8 cellular contexts compared by ENCODE assay signal in the genomic region with DNA sequence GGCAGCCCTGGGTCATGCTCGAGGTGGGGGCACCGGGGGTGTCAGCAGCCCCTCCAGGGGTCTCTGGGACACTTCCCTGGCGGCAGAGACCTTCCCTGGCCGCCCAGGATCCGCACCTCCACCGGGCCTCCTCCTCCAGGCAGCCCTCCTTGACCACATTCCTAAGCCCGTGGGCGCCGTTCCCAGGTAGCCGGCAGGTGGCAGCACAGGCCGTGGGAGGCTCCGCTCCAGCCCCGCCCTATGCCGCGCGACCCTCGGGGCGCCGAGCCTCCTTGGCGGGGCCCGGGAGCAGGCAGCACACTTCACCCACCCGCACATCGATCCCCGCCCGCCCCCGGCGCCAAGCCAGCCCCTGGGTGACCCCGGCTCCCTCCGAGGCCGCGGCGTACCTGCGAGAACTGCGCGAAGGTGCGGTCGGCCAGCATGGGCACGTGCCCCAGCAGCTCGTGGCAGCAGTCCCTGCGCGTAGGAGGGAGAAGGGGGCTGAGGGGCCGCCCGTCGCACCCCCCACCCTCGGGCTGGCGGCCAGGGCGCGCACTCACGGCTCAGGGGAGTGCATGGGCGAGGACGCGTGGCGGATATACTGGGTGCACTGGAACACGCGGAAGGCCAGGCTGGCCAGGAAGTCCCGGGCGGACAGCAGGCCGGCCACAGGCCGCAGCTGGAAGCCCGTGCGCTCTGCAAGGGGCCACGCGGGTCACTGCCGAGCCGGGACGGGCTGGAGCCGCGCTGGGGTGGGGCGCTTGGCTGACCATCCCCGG. TPM values are rescaled to one million over a fixed set of nuclear protein-coding genes. Genes with fewer than 3 reads are reported as not detected.
A peak's percentile ranks its signal among the peaks of the same experiment; 100 is the strongest.
DNase-seq lines count a peak whose midpoint lies in the region; ATAC-seq, FAIRE-seq and TF ChIP-seq lines count a peak whose summit lies in the region.

No MANE protein-coding gene starts in this region.

- H3K4me3 ChIP-seq in A549 (no peak overlapping the region), fibroblast of pulmonary artery (replicated peaks; ENCODE audit: low read depth, low read length) (no peak overlapping the region), gastrocnemius medialis (no peak overlapping the region)

- no peaks in the 10 kb centered on the region for H3K4me1 ChIP-seq in A549
- H3K4me1 ChIP-seq in gastrocnemius medialis = no peaks in the 10 kb centered on the region

- no peak for TF ChIP-seq POLR2A in A549 (IDR thresholded peaks at IDR 0.05; ENCODE audit: low read length)
- no peak for TF ChIP-seq POLR2A in gastrocnemius medialis (IDR thresholded peaks at IDR 0.05)

- H3K27ac ChIP-seq in A549 = no peak overlapping the region
- H3K27ac ChIP-seq in gastrocnemius medialis = no peak overlapping the region

- peaks cover 9 to 47% (median 32%) of the 10 kb centered on the region in 3 donors for H3K27me3 ChIP-seq in gastrocnemius medialis

- FAIRE-seq in A549 (lab: Jason Lieb, UNC) (no peak), urothelium cell line (lab: Jason Lieb, UNC) (no peak)

- no peak for TF ChIP-seq EP300 in A549 (IDR thresholded peaks at IDR 0.05)

- POLR2A ChIA-PET in A549 (lab: Yijun Ruan, JAX) = no interaction called here

- H3K4me1 Mint-ChIP-seq in HFFc6 (ENCODE audit: low read depth) = no peaks in the 10 kb centered on the region
- H3K4me1 Mint-ChIP-seq in activated CD8-positive, alpha-beta memory T cell treated with anti-CD3 and anti-CD28 coated beads, Interleukin-2, amount 10 ng/mL, durations not matched to agents 7 days and 5 days = no peaks in the 10 kb centered on the region

- H3K27me3 Mint-ChIP-seq in HFFc6 (ENCODE audit: insufficient read depth) = peaks cover 3% of the 10 kb centered on the region
- H3K27me3 Mint-ChIP-seq in activated CD8-positive, alpha-beta memory T cell treated with anti-CD3 and anti-CD28 coated beads, Interleukin-2, amount 10 ng/mL, durations not matched to agents 7 days and 5 days = no peaks in the 10 kb centered on the region

- H3K4me3 Mint-ChIP-seq in HFFc6 = no peak overlapping the region
- H3K4me3 Mint-ChIP-seq in activated CD8-positive, alpha-beta memory T cell treated with anti-CD3 and anti-CD28 coated beads, Interleukin-2, amount 10 ng/mL, durations not matched to agents 7 days and 5 days = no peak overlapping the region

- CTCF ChIA-PET in A549 (lab: Yijun Ruan, JAX) = interaction anchor here (0.6 to 25.5 kb wide), 11 partner anchors 8 to 513 kb away, joined by 4 to 1333 read pairs (median 9); no protein-coding TSS in a partner anchor
- CTCF ChIA-PET in activated CD8-positive, alpha-beta memory T cell treated with anti-CD3 and anti-CD28 coated beads, Interleukin-2, amount 10 ng/mL, durations not matched to agents 7 days and 5 days (lab: Charles Lee) = interaction anchor here (1.2 to 2.8 kb wide), 4 partner anchors 12 to 255 kb away, joined by 5 to 14 read pairs (median 10); no protein-coding TSS in a partner anchor

- no peaks in the 10 kb centered on the region for H3K36me3 ChIP-seq in gastrocnemius medialis

- TF ChIP-seq RAD21 in A549 (conservative IDR thresholded peaks at IDR 0.05 in 1 of 2, IDR thresholded peaks at IDR 0.05 in 1 of 2) = peak; percentile 43 to 51

- DNase-seq in A549 (ENCODE audit: low read depth in 1 of 2, low spot score in 1 of 2) = peak in 1 of 2 experiments; percentile 42
- DNase-seq in HFFc6 = no peak
- peak; percentile 53 for DNase-seq in activated CD8-positive, alpha-beta memory T cell treated with anti-CD3 and anti-CD28 coated beads, Interleukin-2, amount 10 ng/mL, durations not matched to agents 7 days and 5 days
- DNase-seq in fibroblast of pulmonary artery (ENCODE audit: low read depth) = no peak
- no peak for DNase-seq in gastrocnemius medialis
- no peak for DNase-seq in urothelium cell line (ENCODE audit: low spot score)

- in situ Hi-C loops in gastrocnemius medialis (cut with MboI; ENCODE audit: low sequenced_read_pairs in 4 of 4) = loop anchor here in 2 of 4 donors (25.0 kb wide), 3 partner anchors 279 to 504 kb away; a partner anchor contains a TSS

- H3K27ac Mint-ChIP-seq in HFFc6 = no peak overlapping the region
- no peak overlapping the region for H3K27ac Mint-ChIP-seq in activated CD8-positive, alpha-beta memory T cell treated with anti-CD3 and anti-CD28 coated beads, Interleukin-2, amount 10 ng/mL, durations not matched to agents 7 days and 5 days

- intact Hi-C loops in gastrocnemius medialis (cut with DNase I; ENCODE audit: low total_unique reads) = no loop called here

- no peaks in the 10 kb centered on the region for H3K36me3 Mint-ChIP-seq in HFFc6 (ENCODE audit: low read depth)
- H3K36me3 Mint-ChIP-seq in activated CD8-positive, alpha-beta memory T cell treated with anti-CD3 and anti-CD28 coated beads, Interleukin-2, amount 10 ng/mL, durations not matched to agents 7 days and 5 days = no peaks in the 10 kb centered on the region

- peak; percentile 25 to 80; a peak in 3 of 6 replicates for ATAC-seq in A549
- peak; percentile 60 for ATAC-seq in activated CD8-positive, alpha-beta memory T cell treated with anti-CD3 and anti-CD28 coated beads, Interleukin-2, amount 10 ng/mL, durations not matched to agents 7 days and 5 days
- ATAC-seq in gastrocnemius medialis = peak in 1 of 2 donors; percentile 33
- ATAC-seq in HG03457 (IDR thresholded peaks at IDR 0.05; ENCODE audit: unreplicated experiment) = no peak
- ATAC-seq in GM18502 (IDR thresholded peaks at IDR 0.05; ENCODE audit: poor library complexity, unreplicated experiment) = no peak

- TF ChIP-seq CTCF in A549 (IDR thresholded peaks at IDR 0.05) (peak; percentile 65), HFFc6 (IDR thresholded peaks at IDR 0.05) (peak; percentile 76), fibroblast of pulmonary artery (IDR thresholded peaks at IDR 0.05; ENCODE audit: low read length, missing control alignments) (peak; percentile 24), gastrocnemius medialis (IDR thresholded peaks at IDR 0.05 in 4 of 5, conservative IDR thresholded peaks at IDR 0.05 in 1 of 5) (peak; percentile 10 to 58 (median 44))

- H3K9me3 ChIP-seq in A549 (no peaks in the 10 kb centered on the region), gastrocnemius medialis (no peaks in the 10 kb centered on the region)

- WGBS in A549 (ENCODE audit: missing lambda C conversion rate) = 45% methylated on average over 26 of the region's 70 CpGs

- H3K9me3 Mint-ChIP-seq in HFFc6 = no peaks in the 10 kb centered on the region
- no peaks in the 10 kb centered on the region for H3K9me3 Mint-ChIP-seq in activated CD8-positive, alpha-beta memory T cell treated with anti-CD3 and anti-CD28 coated beads, Interleukin-2, amount 10 ng/mL, durations not matched to agents 7 days and 5 days (ENCODE audit: low read depth)

- peak overlapping the region; percentile 55 for H3K4me2 ChIP-seq in A549

TF ChIP-seq in A549, 52 proteins besides CTCF, POLR2A, EP300 and RAD21:
- TF ChIP-seq RCOR1 (IDR thresholded peaks at IDR 0.05; ENCODE audit: low read depth, low read length) (no peak), ZFP36 (IDR thresholded peaks at IDR 0.05; ENCODE audit: borderline replicate concordance, partially characterized antibody) (peak; percentile 100), SMC3 (IDR thresholded peaks at IDR 0.05) (peak; percentile 52), CHD4 (IDR thresholded peaks at IDR 0.05; ENCODE audit: borderline replicate concordance) (no peak)
TF ChIP-seq in A549: peak in this region for 2.

RNA-seq across cellular contexts. Expression of a gene that starts 5.3 kb away (rescaled TPM):
- polyA plus RNA-seq in A549 (2011; rRNA removed) = not detected in 2 replicates
- not detected in 2 replicates for polyA plus RNA-seq in A549 (2012; cell fraction: cytosol; rRNA removed)
- not detected in 2 replicates for polyA plus RNA-seq in A549 (2012; cell fraction: nucleus; rRNA removed)
- polyA plus RNA-seq in A549 (2017; fragmentation: RNase III; extraction: RNeasy Plus Mini Kit Qiagen cat#74134 plus additional on column Dnase treatment) = not detected in 3 replicates
- polyA minus RNA-seq in A549 (2011; rRNA and poly(A)+ RNA removed) = not detected in 2 replicates
- total RNA-seq in HFFc6 (2021; fragmentation: NEBNext Ultra II Directional; extraction: Animal tissue kit (Norgen Biotek cat#: 25700)) = not detected
- not detected for total RNA-seq in activated CD8-positive, alpha-beta memory T cell treated with anti-CD3 and anti-CD28 coated beads, Interleukin-2, amount 10 ng/mL, durations not matched to agents 7 days and 5 days
- total RNA-seq in gastrocnemius medialis = not detected

RNA-seq across cellular contexts. Expression of a gene that starts 5.3 kb away (rescaled TPM):
- polyA plus RNA-seq in A549 (2011; rRNA removed) (not detected in 2 replicates), A549 (2017; fragmentation: RNase III; extraction: RNeasy Plus Mini Kit Qiagen cat#74134 plus additional on column Dnase treatment) (not detected in 3 replicates)
- 0.04 TPM in 2 replicates for polyA plus RNA-seq in A549 (2012; cell fraction: cytosol; rRNA removed)
- 0.05 and 0.06 TPM in 2 replicates for polyA plus RNA-seq in A549 (2012; cell fraction: nucleus; rRNA removed)
- 0.15 TPM in 1 of 2 replicates, not detected in the other for polyA minus RNA-seq in A549 (2011; rRNA and poly(A)+ RNA removed)
- total RNA-seq in HFFc6 (2021; fragmentation: NEBNext Ultra II Directional; extraction: Animal tissue kit (Norgen Biotek cat#: 25700)) = not detected
- total RNA-seq in activated CD8-positive, alpha-beta memory T cell treated with anti-CD3 and anti-CD28 coated beads, Interleukin-2, amount 10 ng/mL, durations not matched to agents 7 days and 5 days = not detected
- total RNA-seq in gastrocnemius medialis = not detected

RNA-seq across cellular contexts. Expression of a gene that starts 27.1 kb away (rescaled TPM):
- 2.0 and 4.9 TPM in 2 replicates for polyA plus RNA-seq in A549 (2011; rRNA removed)
- 1.4 and 1.6 TPM in 2 replicates for polyA plus RNA-seq in A549 (2012; cell fraction: cytosol; rRNA removed)
- 1.3 and 1.7 TPM in 2 replicates for polyA plus RNA-seq in A549 (2012; cell fraction: nucleus; rRNA removed)
- 1.1 to 4.2 TPM (median 2.9 TPM) in 3 replicates for polyA plus RNA-seq in A549 (2017; fragmentation: RNase III; extraction: RNeasy Plus Mini Kit Qiagen cat#74134 plus additional on column Dnase treatment)
- polyA minus RNA-seq in A549 (2011; rRNA and poly(A)+ RNA removed) = 8.9 and 10.0 TPM in 2 replicates
- total RNA-seq in HFFc6 (2021; fragmentation: NEBNext Ultra II Directional; extraction: Animal tissue kit (Norgen Biotek cat#: 25700)) = 1 to 10 TPM in 5 of 6 experiments, under 1 TPM in 1; 0.90 to 2.6 (median 2.0) TPM
- under 1 TPM in 1 of 2 experiments, not detected in 1; 0.91 TPM for total RNA-seq in activated CD8-positive, alpha-beta memory T cell treated with anti-CD3 and anti-CD28 coated beads, Interleukin-2, amount 10 ng/mL, durations not matched to agents 7 days and 5 days
- 10 to 100 TPM; 21.6 to 42.4 (median 29.2) TPM for total RNA-seq in gastrocnemius medialis

Comparison
In these comparisons a context has a peak if more than half of its experiments do, and no peak if none do; other contexts are left out.
1. ATAC-seq: peak in A549 (2 of 2) and activated CD8-positive, alpha-beta memory T cell treated with anti-CD3 and anti-CD28 coated beads, Interleukin-2, amount 10 ng/mL, durations not matched to agents 7 days and 5 days (single experiment); none in HG03457 (single experiment) and GM18502 (single experiment).
2. CTCF ChIP-seq: peak in every context shown above with its lines; median percentile 76 in HFFc6; 65 in A549; 44 in gastrocnemius medialis; 24 in fibroblast of pulmonary artery.
3. RNA of a gene that starts 27.1 kb away (total RNA-seq): 21.6 to 42.4 TPM in gastrocnemius medialis; 0.90 to 2.6 TPM in HFFc6 and 0.91 TPM in activated CD8-positive, alpha-beta memory T cell treated with anti-CD3 and anti-CD28 coated beads, Interleukin-2, amount 10 ng/mL, durations not matched to agents 7 days and 5 days; every median in the first group is over 4 times any median in the second.